Comparison of ENCODE assay signal across 1 cellular context in genomic region chr11:72627594-72628281, GRCh38.
TF ChIP-seq lines count a peak whose summit lies in the region.

No MANE protein-coding gene starts in this region.

TF ChIP-seq in HepG2, 621 proteins besides CTCF, POLR2A, EP300 and RAD21 (continued from another document):
- TF ChIP-seq HDAC6 (IDR thresholded peaks at IDR 0.05; ENCODE audit: low read depth, low read length) (no peak), KLF11 (CRISPR knock-in tag; IDR thresholded peaks at IDR 0.05) (no peak), ETV6 (CRISPR knock-in tag; conservative IDR thresholded peaks at IDR 0.05) (no peak), KAT8 (CRISPR knock-in tag; IDR thresholded peaks at IDR 0.05) (no peak), MEIS2 (CRISPR knock-in tag; IDR thresholded peaks at IDR 0.05) (no peak), ZNF160 (CRISPR knock-in tag; IDR thresholded peaks at IDR 0.05) (no peak), BRD4 (CRISPR knock-in tag; IDR thresholded peaks at IDR 0.05) (no peak), CSRNP1 (CRISPR knock-in tag; IDR thresholded peaks at IDR 0.05) (no peak)
- TF ChIP-seq, protein P1, sequence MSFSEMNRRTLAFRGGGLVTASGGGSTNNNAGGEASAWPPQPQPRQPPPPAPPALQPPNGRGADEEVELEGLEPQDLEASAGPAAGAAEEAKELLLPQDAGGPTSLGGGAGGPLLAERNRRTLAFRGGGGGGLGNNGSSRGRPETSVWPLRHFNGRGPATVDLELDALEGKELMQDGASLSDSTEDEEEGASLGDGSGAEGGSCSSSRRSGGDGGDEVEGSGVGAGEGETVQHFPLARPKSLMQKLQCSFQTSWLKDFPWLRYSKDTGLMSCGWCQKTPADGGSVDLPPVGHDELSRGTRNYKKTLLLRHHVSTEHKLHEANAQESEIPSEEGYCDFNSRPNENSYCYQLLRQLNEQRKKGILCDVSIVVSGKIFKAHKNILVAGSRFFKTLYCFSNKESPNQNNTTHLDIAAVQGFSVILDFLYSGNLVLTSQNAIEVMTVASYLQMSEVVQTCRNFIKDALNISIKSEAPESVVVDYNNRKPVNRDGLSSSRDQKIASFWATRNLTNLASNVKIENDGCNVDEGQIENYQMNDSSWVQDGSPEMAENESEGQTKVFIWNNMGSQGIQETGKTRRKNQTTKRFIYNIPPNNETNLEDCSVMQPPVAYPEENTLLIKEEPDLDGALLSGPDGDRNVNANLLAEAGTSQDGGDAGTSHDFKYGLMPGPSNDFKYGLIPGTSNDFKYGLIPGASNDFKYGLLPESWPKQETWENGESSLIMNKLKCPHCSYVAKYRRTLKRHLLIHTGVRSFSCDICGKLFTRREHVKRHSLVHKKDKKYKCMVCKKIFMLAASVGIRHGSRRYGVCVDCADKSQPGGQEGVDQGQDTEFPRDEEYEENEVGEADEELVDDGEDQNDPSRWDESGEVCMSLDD (CRISPR knock-in tag; IDR thresholded peaks at IDR 0.05; ENCODE audit: borderline replicate concordance), result no peak
- TF ChIP-seq, protein P2, sequence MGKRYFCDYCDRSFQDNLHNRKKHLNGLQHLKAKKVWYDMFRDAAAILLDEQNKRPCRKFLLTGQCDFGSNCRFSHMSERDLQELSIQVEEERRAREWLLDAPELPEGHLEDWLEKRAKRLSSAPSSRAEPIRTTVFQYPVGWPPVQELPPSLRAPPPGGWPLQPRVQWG (CRISPR knock-in tag; IDR thresholded peaks at IDR 0.05; ENCODE audit: borderline replicate concordance, low read depth), result no peak
